ENCODE assay signal across 11 cellular contexts in the genomic region with DNA sequence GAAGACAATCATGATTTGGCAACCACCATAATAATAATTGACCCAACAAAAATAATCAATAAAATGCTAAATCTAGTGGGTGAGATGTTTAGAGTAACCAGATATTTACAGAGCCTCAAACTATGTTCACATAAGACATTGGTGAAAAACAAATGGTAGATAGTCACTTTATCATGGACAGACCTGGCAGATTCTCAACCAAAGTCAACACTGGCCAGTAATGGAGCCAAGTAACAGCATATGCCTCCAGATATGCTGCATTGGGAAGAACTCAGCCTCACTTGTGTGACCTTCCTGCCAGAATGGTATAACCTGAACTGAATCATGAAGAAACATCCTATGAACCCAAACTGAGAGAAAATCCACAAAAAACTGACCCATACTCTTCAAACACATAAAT. TPM values are rescaled to one million over a fixed set of nuclear protein-coding genes. Genes with fewer than 3 reads are reported as not detected.
"Had no signal": no experiment of that assay in that cellular context is flagged by ENCODE, and none has a peak within 500 bp of the region (broad histone marks: within the 10 kb centered on the region; RNA-seq: fewer than 3 reads in every experiment).

No MANE protein-coding gene starts in this region.

RNA-seq across cellular contexts. Expression of a gene that starts 53.8 kb away (rescaled TPM):
- total RNA-seq: hepatocyte, kidney, kidney epithelial cell, left cardiac atrium, left ventricle myocardium inferior, left ventricle myocardium superior, lung microvascular endothelial cell, mesenteric fat pad, mesothelial cell of epicardium, myocyte had no signal
- polyA plus RNA-seq: hepatocyte, mammary epithelial cell had no signal
